ENCODE assay signal across 27 cellular contexts in the genomic region with DNA sequence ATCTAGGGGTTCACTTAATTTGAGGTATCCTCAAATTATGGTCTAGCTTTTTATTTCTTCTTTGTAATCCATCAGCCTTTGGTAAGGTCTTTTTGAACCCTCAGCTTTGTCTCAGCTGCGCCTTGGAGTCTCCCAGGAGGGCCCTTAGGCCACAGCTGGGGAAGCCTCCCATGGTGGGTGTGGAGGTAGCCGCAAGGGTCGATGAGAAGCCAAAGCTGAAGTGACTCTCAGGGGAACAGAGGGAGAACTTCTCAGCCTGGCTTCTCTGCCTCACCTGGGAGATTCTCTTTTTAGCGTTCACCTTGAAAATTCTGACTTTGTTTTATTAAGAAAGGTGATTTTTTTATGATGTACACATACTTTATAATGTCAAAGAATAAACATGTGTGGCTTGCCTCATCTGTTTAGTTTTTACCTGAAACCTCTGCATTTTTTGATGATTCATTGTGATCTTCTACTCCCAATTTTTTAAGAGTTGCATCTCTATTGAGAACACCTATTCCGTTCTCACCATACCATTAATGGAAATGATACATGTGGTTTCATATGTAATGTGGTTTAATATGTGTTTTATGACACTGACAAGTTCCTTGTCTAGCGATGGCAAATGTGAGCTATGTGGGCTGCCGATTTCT.
"Had no signal": no experiment of that assay in that cellular context is flagged by ENCODE, and none has a peak within 500 bp of the region (broad histone marks: within the 10 kb centered on the region; RNA-seq: fewer than 3 reads in every experiment).

No MANE protein-coding gene starts in this region.

- H3K27ac ChIP-seq: colonic mucosa, neutrophil, skin epidermis, thoracic aorta, vagina had no signal

- H3K36me3 ChIP-seq: colonic mucosa, neutrophil, thoracic aorta, vagina had no signal

- H3K27ac Mint-ChIP-seq: activated CD4-positive, alpha-beta T cell treated with anti-CD3 and anti-CD28 coated beads for 36 hours; activated naive CD8-positive, alpha-beta T cell; stimulated activated effector memory CD8-positive, alpha-beta T cell treated with anti-CD3 and anti-CD28 coated beads, Interleukin-12 subunit alpha, Interleukin-12 subunit beta, amount 100 ng/mL, for 72 hours; stimulated activated naive CD8-positive, alpha-beta T cell treated with anti-CD3 and anti-CD28 coated beads, Interleukin-15, Interleukin-2, amounts not matched to agents 100 ng/mL and 50 ng/mL, for 24 hours; T-helper 2 cell treated with Interferon-gamma antibody and Interleukin-4, amounts not matched to agents 5 μg/mL and 100 μg/mL, for 36 hours; type B pancreatic cell had no signal

- H3K36me3 Mint-ChIP-seq: activated naive CD8-positive, alpha-beta T cell; stimulated activated effector memory CD8-positive, alpha-beta T cell treated with anti-CD3 and anti-CD28 coated beads, Interleukin-12 subunit alpha, Interleukin-12 subunit beta, amount 100 ng/mL, for 72 hours; type B pancreatic cell had no signal

- FAIRE-seq: bronchial epithelial cell had no signal

- H3K4me3 Mint-ChIP-seq: activated CD4-positive, alpha-beta T cell treated with anti-CD3 and anti-CD28 coated beads for 36 hours; activated naive CD8-positive, alpha-beta T cell; nephron progenitor cell; stimulated activated effector memory CD8-positive, alpha-beta T cell treated with anti-CD3 and anti-CD28 coated beads, Interleukin-12 subunit alpha, Interleukin-12 subunit beta, amount 100 ng/mL, for 72 hours; stimulated activated naive CD8-positive, alpha-beta T cell treated with anti-CD3 and anti-CD28 coated beads, Interleukin-15, Interleukin-2, amounts not matched to agents 100 ng/mL and 50 ng/mL, for 24 hours; T-helper 2 cell treated with Interferon-gamma antibody and Interleukin-4, amounts not matched to agents 5 μg/mL and 100 μg/mL, for 36 hours; type B pancreatic cell had no signal

- H3K4me1 Mint-ChIP-seq: activated CD4-positive, alpha-beta T cell treated with anti-CD3 and anti-CD28 coated beads for 36 hours; stimulated activated effector memory CD8-positive, alpha-beta T cell treated with anti-CD3 and anti-CD28 coated beads, Interleukin-12 subunit alpha, Interleukin-12 subunit beta, amount 100 ng/mL, for 72 hours had no signal

- DNase-seq: activated CD4-positive, alpha-beta T cell treated with anti-CD3 and anti-CD28 coated beads for 36 hours; activated CD4-positive, alpha-beta T cell treated with anti-CD3 and anti-CD28 coated beads, Interleukin-2, amount 50 U/mL, for 4 hours; activated CD4-positive, CD25-positive, alpha-beta regulatory T cell; activated effector memory CD4-positive, alpha-beta T cell treated with Interleukin-2 at 50 U/mL for 16 hours; activated naive CD4-positive, alpha-beta T cell treated with Interleukin-2 at 50 U/mL for 16 hours; anterior cingulate cortex; cerebellar nuclear complex; colonic mucosa; effector CD8-positive, alpha-beta T cell; kidney glomerular epithelial cell; nephron progenitor cell; stimulated activated CD4-positive, alpha-beta T cell treated with anti-CD3 and anti-CD28 coated beads, Interleukin-12 subunit alpha, Interleukin-12 subunit beta, amount 100 ng/mL, for 4 hours; stimulated activated CD4-positive, alpha-beta T cell treated with anti-CD3 and anti-CD28 coated beads, Interleukin-4, amount 100 ng/mL, for 1 hour; T-helper 1 cell had no signal

- H3K9me3 ChIP-seq: colonic mucosa, neutrophil, thoracic aorta, vagina had no signal

- H3K27me3 ChIP-seq: colonic mucosa, vagina had no signal

- H3K4me1 ChIP-seq: colonic mucosa had no signal

- H3K4me3 ChIP-seq: colonic mucosa, lung, skin epidermis, thoracic aorta, vagina had no signal

- H3K9me3 Mint-ChIP-seq: nephron progenitor cell; stimulated activated effector memory CD8-positive, alpha-beta T cell treated with anti-CD3 and anti-CD28 coated beads, Interleukin-12 subunit alpha, Interleukin-12 subunit beta, amount 100 ng/mL, for 72 hours; stimulated activated naive CD8-positive, alpha-beta T cell treated with anti-CD3 and anti-CD28 coated beads, Interleukin-15, Interleukin-2, amounts not matched to agents 100 ng/mL and 50 ng/mL, for 24 hours; T-helper 2 cell treated with Interferon-gamma antibody and Interleukin-4, amounts not matched to agents 5 μg/mL and 100 μg/mL, for 36 hours; type B pancreatic cell had no signal

- ATAC-seq: activated CD4-positive, alpha-beta T cell treated with anti-CD3 and anti-CD28 coated beads for 36 hours; left lobe of liver; sciatic nerve; stimulated activated effector memory CD8-positive, alpha-beta T cell treated with anti-CD3 and anti-CD28 coated beads, Interleukin-12 subunit alpha, Interleukin-12 subunit beta, amount 100 ng/mL, for 72 hours had no signal
